8 cellular contexts compared by ENCODE assay signal in the genomic region with DNA sequence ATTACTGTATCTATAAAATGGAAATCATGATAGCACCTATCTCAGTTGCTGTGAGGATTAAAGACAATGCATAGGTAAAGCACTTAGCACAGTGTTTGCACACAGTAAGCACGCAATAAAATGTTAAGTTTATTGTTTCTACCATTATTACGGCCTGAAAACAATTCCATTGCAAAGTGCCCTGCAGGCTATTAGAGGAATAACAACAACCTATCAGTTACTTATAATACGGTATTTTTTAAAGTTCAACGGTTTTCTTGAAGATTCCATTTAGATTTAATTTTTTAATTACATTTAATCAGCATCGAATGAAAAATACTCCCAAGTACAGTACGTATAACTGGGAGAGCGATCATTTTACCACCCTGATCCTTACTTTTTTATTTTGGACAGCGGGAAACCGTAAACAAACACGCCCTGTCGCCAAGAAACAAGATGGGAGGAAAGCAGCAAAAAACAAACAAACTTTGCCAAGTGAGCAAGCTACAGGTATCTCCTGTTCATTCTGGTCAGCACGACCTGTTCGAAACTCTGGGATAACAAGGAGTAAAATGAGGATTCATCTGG. TPM values are rescaled to one million over a fixed set of nuclear protein-coding genes. Genes with fewer than 3 reads are reported as not detected.
DNase-seq lines count a peak whose midpoint lies in the region; ATAC-seq lines count a peak whose summit lies in the region.

No MANE protein-coding gene starts in this region.

- H3K4me3 Mint-ChIP-seq in activated T-helper 2 cell treated with anti-CD3 and anti-CD28 coated beads, Interferon-gamma antibody, Interleukin-2, Interleukin-4, amounts not matched to agents 10 μg/mL and 5 μg/mL and 100 μg/mL, durations not matched to agents 14 hours and 24 hours and 36 hours (ENCODE audit: low read depth): peak overlapping the region; percentile 88

- H3K36me3 Mint-ChIP-seq in activated T-helper 2 cell treated with anti-CD3 and anti-CD28 coated beads, Interferon-gamma antibody, Interleukin-2, Interleukin-4, amounts not matched to agents 10 μg/mL and 5 μg/mL and 100 μg/mL, durations not matched to agents 14 hours and 24 hours and 36 hours (ENCODE audit: low read depth): no peaks in the 10 kb centered on the region

- intact Hi-C loops in activated T-helper 2 cell treated with anti-CD3 and anti-CD28 coated beads, Interferon-gamma antibody, Interleukin-2, Interleukin-4, amounts not matched to agents 10 μg/mL and 5 μg/mL and 100 μg/mL, durations not matched to agents 14 hours and 24 hours and 36 hours (cut with micrococcal nuclease): loop anchor here (1.0 to 5.0 kb wide), 5 partner anchors 330 to 930 kb away; a partner anchor contains a TSS

- peaks cover 23% of the 10 kb centered on the region for H3K4me1 Mint-ChIP-seq in activated T-helper 2 cell treated with anti-CD3 and anti-CD28 coated beads, Interferon-gamma antibody, Interleukin-2, Interleukin-4, amounts not matched to agents 10 μg/mL and 5 μg/mL and 100 μg/mL, durations not matched to agents 14 hours and 24 hours and 36 hours (ENCODE audit: low read depth)

- no peaks in the 10 kb centered on the region for H3K9me3 Mint-ChIP-seq in activated T-helper 2 cell treated with anti-CD3 and anti-CD28 coated beads, Interferon-gamma antibody, Interleukin-2, Interleukin-4, amounts not matched to agents 10 μg/mL and 5 μg/mL and 100 μg/mL, durations not matched to agents 14 hours and 24 hours and 36 hours

- ATAC-seq in GM19324 (IDR thresholded peaks at IDR 0.05; ENCODE audit: low FRiP score, unreplicated experiment) (peak; percentile 4), HG03342 (IDR thresholded peaks at IDR 0.05; ENCODE audit: unreplicated experiment) (peak; percentile 29)

- DNase-seq in DMS153 treated with DMSO at 0.1 percent for 48 hours (lab: John Stamatoyannopoulos, UW; ENCODE audit: unreplicated experiment): peak; percentile 53
- DNase-seq in activated T-helper 2 cell treated with anti-CD3 and anti-CD28 coated beads, Interferon-gamma antibody, Interleukin-2, Interleukin-4, amounts not matched to agents 10 μg/mL and 5 μg/mL and 100 μg/mL, durations not matched to agents 14 hours and 24 hours and 36 hours (ENCODE audit: low spot score): no peak
- peak; percentile 31 for DNase-seq in iris pigment epithelial cell (ENCODE audit: low read depth)
- peak; percentile 18 for DNase-seq in superior temporal gyrus (ENCODE audit: extremely low spot score)
- DNase-seq in HT-29 (ENCODE audit: low spot score): no peak
- DNase-seq in NCI-H187 treated with DMSO at 0.1 percent for 48 hours (lab: John Stamatoyannopoulos, UW): no peak

- H3K27ac Mint-ChIP-seq in activated T-helper 2 cell treated with anti-CD3 and anti-CD28 coated beads, Interferon-gamma antibody, Interleukin-2, Interleukin-4, amounts not matched to agents 10 μg/mL and 5 μg/mL and 100 μg/mL, durations not matched to agents 14 hours and 24 hours and 36 hours: peak overlapping the region; percentile 92

- peaks cover 11% of the 10 kb centered on the region for H3K27me3 Mint-ChIP-seq in activated T-helper 2 cell treated with anti-CD3 and anti-CD28 coated beads, Interferon-gamma antibody, Interleukin-2, Interleukin-4, amounts not matched to agents 10 μg/mL and 5 μg/mL and 100 μg/mL, durations not matched to agents 14 hours and 24 hours and 36 hours (ENCODE audit: low read depth)

RNA-seq across cellular contexts. Expression of a gene that starts 0.9 kb away (rescaled TPM):
- total RNA-seq in activated T-helper 2 cell treated with anti-CD3 and anti-CD28 coated beads, Interferon-gamma antibody, Interleukin-2, Interleukin-4, amounts not matched to agents 10 μg/mL and 5 μg/mL and 100 μg/mL, durations not matched to agents 14 hours and 24 hours and 36 hours: 18.9 and 19.8 TPM in 2 replicates
- total RNA-seq in HT-29 (2014; rRNA removed; shearing (Covaris generic)): 2.3 and 2.7 TPM in 2 replicates

Comparison
In these comparisons a context has a peak if more than half of its experiments do, and no peak if none do; other contexts are left out.
1. DNase-seq: peak in DMS153 treated with DMSO at 0.1 percent for 48 hours (single experiment), iris pigment epithelial cell (single experiment) and superior temporal gyrus (single experiment); none in activated T-helper 2 cell treated with anti-CD3 and anti-CD28 coated beads, Interferon-gamma antibody, Interleukin-2, Interleukin-4, amounts not matched to agents 10 μg/mL and 5 μg/mL and 100 μg/mL, durations not matched to agents 14 hours and 24 hours and 36 hours (single experiment), HT-29 (single experiment) and NCI-H187 treated with DMSO at 0.1 percent for 48 hours (single experiment).